In genomic region chr3:42515391-42515916, GRCh38 we compare ENCODE assay signal across 12 cellular contexts. TPM values are rescaled to one million over a fixed set of nuclear protein-coding genes. Genes with fewer than 3 reads are reported as not detected.
A peak's percentile ranks its signal among the peaks of the same experiment; 100 is the strongest.
DNase-seq lines count a peak whose midpoint lies in the region; ATAC-seq and TF ChIP-seq lines count a peak whose summit lies in the region.
"Had no signal": no experiment of that assay in that cellular context is flagged by ENCODE, and none has a peak within 500 bp of the region (broad histone marks: within the 10 kb centered on the region; RNA-seq: fewer than 3 reads in every experiment).

No MANE protein-coding gene starts in this region.

- H3K27me3 ChIP-seq in GM23248 (replicated peaks; ENCODE audit: insufficient read depth) (0 out of 2 replicates have a peak, but pooled peaks cover 12% of the 10 kb centered on the region), dorsolateral prefrontal cortex (no peaks in the 10 kb centered on the region), right lobe of liver (no peaks in the 10 kb centered on the region), stomach (no peaks in the 10 kb centered on the region), osteoblast (ENCODE audit: insufficient read depth, low read length) (peaks cover 2% of the 10 kb centered on the region)

- DNase-seq in GM23248 = peak; percentile 65
- peak in 8 of 10 donors; percentile 46 to 80 (median 64) for DNase-seq in dorsolateral prefrontal cortex
- peak in 1 of 3 donors; percentile 56 for DNase-seq in right lobe of liver
- peak; percentile 56 for DNase-seq in stomach
- no peak for DNase-seq in osteoblast (ENCODE audit: insufficient read length, low spot score, missing footprints)
- DNase-seq in islet precursor cell = no peak
- no peak for DNase-seq in pons (ENCODE audit: low spot score)
- DNase-seq: NCI-H1105, NCI-H446 had no signal

- TF ChIP-seq CTCF in dorsolateral prefrontal cortex (IDR thresholded peaks at IDR 0.05 in 54 of 56, conservative IDR thresholded peaks at IDR 0.05 in 2 of 56; ENCODE audit: low read depth in 1 of 56, partially characterized antibody in 56 of 56) (no peak), right lobe of liver (IDR thresholded peaks at IDR 0.05) (no peak), stomach (IDR thresholded peaks at IDR 0.05) (no peak), osteoblast (IDR thresholded peaks at IDR 0.05; ENCODE audit: extremely low read depth, low read depth, low read length) (no peak)

- peak; percentile 6 to 72 (median 32) for ATAC-seq in right lobe of liver
- ATAC-seq in HG03095 (IDR thresholded peaks at IDR 0.05; ENCODE audit: unreplicated experiment) = no peak

- TF ChIP-seq EP300 in stomach (IDR thresholded peaks at IDR 0.05) = no peak

- H3F3A ChIP-seq in GM23248 (ENCODE audit: insufficient read depth) = no peaks in the 10 kb centered on the region

- TF ChIP-seq POLR2A in right lobe of liver (IDR thresholded peaks at IDR 0.05) = no peak
- no peak for TF ChIP-seq POLR2A in stomach (IDR thresholded peaks at IDR 0.05)

- H3K9me3 ChIP-seq in GM23248 (ENCODE audit: low read depth) (no peaks in the 10 kb centered on the region), right lobe of liver (no peaks in the 10 kb centered on the region), stomach (no peaks in the 10 kb centered on the region), osteoblast (ENCODE audit: low read depth, low read length) (no peaks in the 10 kb centered on the region)

- no peak overlapping the region for H2AFZ ChIP-seq in GM23248
- no peak overlapping the region for H2AFZ ChIP-seq in osteoblast (ENCODE audit: low read length)

- H3K4me1 ChIP-seq in GM23248 (ENCODE audit: insufficient read depth) = no peaks in the 10 kb centered on the region
- peaks cover 0 to 5% (median 0%) of the 10 kb centered on the region in 4 donors for H3K4me1 ChIP-seq in right lobe of liver
- H3K4me1 ChIP-seq in stomach = peaks cover 5 to 34% (median 22%) of the 10 kb centered on the region in 4 donors
- no peaks in the 10 kb centered on the region for H3K4me1 ChIP-seq in osteoblast (ENCODE audit: insufficient read depth, low read length)

- H3K36me3 ChIP-seq in GM23248 (ENCODE audit: low read depth) (no peaks in the 10 kb centered on the region), right lobe of liver (no peaks in the 10 kb centered on the region), stomach (no peaks in the 10 kb centered on the region), osteoblast (ENCODE audit: insufficient read depth, low read length) (no peaks in the 10 kb centered on the region)

- H3K9me2 ChIP-seq in GM23248 (ENCODE audit: insufficient read depth) = no peaks in the 10 kb centered on the region

- WGBS in GM23248 (ENCODE audit: low coverage in 1 of 2, low lambda C conversion rate in 2 of 2, missing lambda C conversion rate in 2 of 2), 2 experiments = 31 to 33% methylated on average over 12 of the region's 12 CpGs
- WGBS in right lobe of liver (ENCODE audit: insufficient coverage, low coverage, low lambda C conversion rate, missing lambda C conversion rate) = 53% methylated on average over 2 of the region's 12 CpGs
- WGBS in stomach, 5 donors = 60 to 89% (median 80%) methylated on average over 11 to 12 of the region's 12 CpGs

- H3K79me2 ChIP-seq in GM23248 (ENCODE audit: insufficient read depth) = no peaks in the 10 kb centered on the region
- no peaks in the 10 kb centered on the region for H3K79me2 ChIP-seq in osteoblast (ENCODE audit: insufficient read depth, low read length)

- in situ Hi-C loops in GM23248 (cut with MboI) = no loop called here

- H3K27ac ChIP-seq in GM23248 (no peak overlapping the region), dorsolateral prefrontal cortex (peak overlapping the region in 58 of 59 donors; percentile 13 to 92 (median 80)), right lobe of liver (no peak overlapping the region), stomach (no peak overlapping the region), osteoblast (ENCODE audit: low read depth, low read length) (no peak overlapping the region)

- H3K9ac ChIP-seq in GM23248 = no peak overlapping the region

- no peak overlapping the region for H3K4me2 ChIP-seq in GM23248 (ENCODE audit: unreplicated experiment)
- H3K4me2 ChIP-seq in osteoblast (ENCODE audit: insufficient read depth, low read length) = no peak overlapping the region
- H3K4me2 ChIP-seq: smooth muscle cell had no signal

- H4K20me1 ChIP-seq in GM23248 (ENCODE audit: insufficient read depth) (no peaks in the 10 kb centered on the region), osteoblast (ENCODE audit: insufficient read depth, low read length) (no peaks in the 10 kb centered on the region)

- intact Hi-C loops in dorsolateral prefrontal cortex (cut with DNase I) = no loop called here
- intact Hi-C loops in right lobe of liver (cut with DNase I) = no loop called here
- intact Hi-C loops in stomach (cut with DNase I; ENCODE audit: low total_unique reads) = no loop called here

- H3K4me3 ChIP-seq in GM23248 (no peak overlapping the region), dorsolateral prefrontal cortex (no peak overlapping the region), right lobe of liver (no peak overlapping the region), stomach (no peak overlapping the region), osteoblast (ENCODE audit: insufficient read depth, low read length) (no peak overlapping the region)
- H3K4me3 ChIP-seq: smooth muscle cell had no signal

RNA-seq across cellular contexts. Expression of gene VIPR1, which starts 13.0 kb away (rescaled TPM):
- total RNA-seq in GM23248 (2014; rRNA removed; shearing (Covaris generic)) = not detected in 2 replicates
- not detected in 2 replicates for polyA plus RNA-seq in GM23248 (2016; fragmentation: Nextera tagmentation; extraction: Ambion mirVana)
- total RNA-seq in dorsolateral prefrontal cortex = 10 to 100 TPM; 15.9 to 69.4 (median 40.2) TPM
- total RNA-seq in right lobe of liver = 10 to 100 TPM in 5 of 6 experiments, 1 to 10 TPM in 1; 1.9 to 34.5 (median 18.2) TPM
- 100 to 1,000 TPM in 1 of 5 donors, 10 to 100 TPM in 3, 1 to 10 TPM in 1; 9.5 to 170 (median 14.0) TPM for total RNA-seq in stomach
- polyA plus RNA-seq in stomach = 10 to 100 TPM in 1 of 3 donors, 1 to 10 TPM in 2; 2.2 to 10.0 (median 3.1) TPM
- total RNA-seq in osteoblast = not detected in 2 replicates
- total RNA-seq: myocyte had no signal

Comparison
In these comparisons a context has a peak if more than half of its experiments do, and no peak if none do; other contexts are left out.
1. DNase-seq: peak in GM23248 (single experiment), dorsolateral prefrontal cortex (8 of 10) and stomach (single experiment); none in osteoblast (single experiment), islet precursor cell (single experiment) and pons (single experiment).
2. H3K27ac ChIP-seq: peak in dorsolateral prefrontal cortex (58 of 59); none in GM23248 (single experiment), right lobe of liver (0 of 3), stomach (0 of 5) and osteoblast (single experiment).